In the genomic region with DNA sequence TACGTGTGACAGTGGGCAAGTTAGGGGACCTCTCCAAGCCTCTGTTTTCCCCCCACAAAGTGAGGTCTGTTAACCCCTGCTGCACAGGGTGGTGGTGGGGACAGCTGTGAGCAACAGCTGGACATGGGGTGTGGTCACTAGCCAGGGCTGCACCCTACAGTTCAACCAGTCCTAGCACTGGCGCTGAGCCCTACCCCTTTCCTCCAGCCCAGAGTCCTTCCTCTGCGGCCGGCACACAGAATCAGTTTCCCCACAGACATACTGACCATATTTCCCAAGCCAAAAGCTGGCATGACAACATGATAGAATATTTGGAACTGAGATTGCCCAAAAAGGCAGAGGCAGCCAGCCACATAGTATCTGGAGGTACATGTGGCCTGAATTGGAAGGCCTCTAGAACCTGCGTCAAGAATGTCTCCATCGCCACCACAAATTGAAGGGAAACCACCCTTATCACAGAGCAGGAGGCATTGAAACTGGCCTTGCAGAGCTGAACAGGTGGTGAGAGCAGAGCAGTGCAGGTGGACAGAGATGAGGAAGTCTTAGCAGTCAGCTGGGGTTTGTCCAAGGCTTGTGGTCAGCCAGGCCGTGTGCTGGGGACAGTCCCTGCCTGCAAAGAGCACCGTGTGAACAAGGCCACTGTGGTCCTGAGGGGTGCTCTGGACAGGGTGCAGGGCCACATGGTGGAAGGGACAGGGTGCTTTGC, we compare ENCODE assay signal across 18 cellular contexts. TPM values are rescaled to one million over a fixed set of nuclear protein-coding genes. Genes with fewer than 3 reads are reported as not detected.
DNase-seq lines count a peak whose midpoint lies in the region; ATAC-seq and TF ChIP-seq lines count a peak whose summit lies in the region.
"Had no signal": no experiment of that assay in that cellular context is flagged by ENCODE, and none has a peak within 500 bp of the region (broad histone marks: within the 10 kb centered on the region; RNA-seq: fewer than 3 reads in every experiment).

No MANE protein-coding gene starts in this region.

- H3K27me3 ChIP-seq in naive thymus-derived CD4-positive, alpha-beta T cell (ENCODE audit: control insufficient read depth in 2 of 2, insufficient read depth in 2 of 2, low read length in 2 of 2), result no peaks in the 10 kb centered on the region
- H3K27me3 ChIP-seq in left lung, result no peaks in the 10 kb centered on the region
- H3K27me3 ChIP-seq: cardiac muscle cell had no signal

- H3K4me1 ChIP-seq in naive thymus-derived CD4-positive, alpha-beta T cell (ENCODE audit: control insufficient read depth in 2 of 2, insufficient read depth in 2 of 2, low read length in 2 of 2), result no peaks in the 10 kb centered on the region
- H3K4me1 ChIP-seq in left lung, result peaks cover 0 to 27% of the 10 kb centered on the region in 2 donors
- H3K4me1 ChIP-seq: HAP-1 had no signal

- CTCF ChIA-PET in GM10248 (lab: Yijun Ruan, JAX) (interaction anchor here (0.8 to 2.9 kb wide), 5 partner anchors 10 to 55 kb away, joined by 3 to 10 read pairs (median 7); no protein-coding TSS in a partner anchor), activated B cell treated with CpG ODN at 0.5 μM for 24 hours (lab: Charles Lee) (interaction anchor here (2.3 kb wide), 1 partner anchor 55 kb away, joined by 7 read pairs; no protein-coding TSS in a partner anchor)
- CTCF ChIA-PET in naive thymus-derived CD4-positive, alpha-beta T cell (lab: Charles Lee), result interaction anchor here (1.0 kb wide), 1 partner anchor 155 kb away, joined by 3 read pairs; no protein-coding TSS in a partner anchor

- no peak overlapping the region for H3K4me3 ChIP-seq in naive thymus-derived CD4-positive, alpha-beta T cell (ENCODE audit: low read length)
- no peak overlapping the region for H3K4me3 ChIP-seq in left lung
- H3K4me3 ChIP-seq: cardiac muscle cell, HAP-1 had no signal

- no peak overlapping the region for H3K27ac ChIP-seq in naive thymus-derived CD4-positive, alpha-beta T cell (ENCODE audit: low read depth, low read length)
- no peak overlapping the region for H3K27ac ChIP-seq in left lung
- H3K27ac ChIP-seq: C4-2B, cardiac muscle cell, epithelial cell of prostate had no signal

- H3K36me3 ChIP-seq in naive thymus-derived CD4-positive, alpha-beta T cell (ENCODE audit: control insufficient read depth in 2 of 3, insufficient read depth in 3 of 3, low read length in 3 of 3), result peaks cover 48 to 100% (median 52%) of the 10 kb centered on the region in 3 experiments
- H3K36me3 ChIP-seq in left lung, result peaks cover 0 to 59% of the 10 kb centered on the region in 2 donors

- intact Hi-C loops in activated B cell treated with CpG ODN at 0.5 μM for 24 hours (cut with micrococcal nuclease), result no loop called here
- intact Hi-C loops in naive thymus-derived CD4-positive, alpha-beta T cell (cut with micrococcal nuclease), result no loop called here
- intact Hi-C loops in Right ventricle myocardium superior (cut with DNase I), result no loop called here
- intact Hi-C loops in left lung (cut with DNase I), result no loop called here

- H3K9me3 Mint-ChIP-seq in activated B cell treated with CpG ODN at 0.5 μM for 24 hours, result no peaks in the 10 kb centered on the region
- H3K9me3 Mint-ChIP-seq in naive thymus-derived CD4-positive, alpha-beta T cell, result peaks cover 0 to 6% (median 0%) of the 10 kb centered on the region in 11 donors
- H3K9me3 Mint-ChIP-seq: mesothelial cell of epicardium; stimulated activated naive CD8-positive, alpha-beta T cell treated with anti-CD3 and anti-CD28 coated beads, Interleukin-15, amount 100 ng/mL, for 72 hours had no signal

- TF ChIP-seq CTCF in GM10248 (IDR thresholded peaks at IDR 0.05; ENCODE audit: control extremely low read depth, extremely low read depth, low read depth, missing control alignments), result no peak
- TF ChIP-seq CTCF in activated B cell treated with CpG ODN at 0.5 μM for 24 hours (IDR thresholded peaks at IDR 0.05), result no peak
- TF ChIP-seq CTCF in left lung (IDR thresholded peaks at IDR 0.05), result no peak

- DNase-seq in GM10248 (ENCODE audit: extremely low spot score) (peak; percentile 56), activated B cell treated with CpG ODN at 0.5 μM for 24 hours (no peak), GM19240 (ENCODE audit: insufficient read length, low spot score) (no peak), Right ventricle myocardium superior (no peak), left lung (no peak), NCI-H1417 treated with DMSO at 0.1 percent for 48 hours (lab: John Stamatoyannopoulos, UW) (no peak)
- no peak for DNase-seq in naive thymus-derived CD4-positive, alpha-beta T cell
- DNase-seq: NCI-H187; NK-92 treated with Interleukin-12 subunit alpha and Interleukin-12 subunit beta, amount 100 ng/mL, for 24 hours; stimulated activated CD4-positive, alpha-beta T cell treated with anti-CD3 and anti-CD28 coated beads, Interleukin-2, amount 100 ng/mL, for 48 hours; stimulated activated naive CD8-positive, alpha-beta T cell treated with anti-CD3 and anti-CD28 coated beads, Interleukin-15, amount 100 ng/mL, for 72 hours had no signal

- peaks cover 3% of the 10 kb centered on the region for H3K4me1 Mint-ChIP-seq in activated B cell treated with CpG ODN at 0.5 μM for 24 hours
- peaks cover 0 to 18% (median 11%) of the 10 kb centered on the region in 7 donors for H3K4me1 Mint-ChIP-seq in naive thymus-derived CD4-positive, alpha-beta T cell

- peaks cover 92% of the 10 kb centered on the region for H3K36me3 Mint-ChIP-seq in activated B cell treated with CpG ODN at 0.5 μM for 24 hours (ENCODE audit: low read depth)
- H3K36me3 Mint-ChIP-seq in naive thymus-derived CD4-positive, alpha-beta T cell, result peaks cover 3 to 64% (median 24%) of the 10 kb centered on the region in 5 donors

- no peaks in the 10 kb centered on the region for H3K27me3 Mint-ChIP-seq in activated B cell treated with CpG ODN at 0.5 μM for 24 hours
- H3K27me3 Mint-ChIP-seq in naive thymus-derived CD4-positive, alpha-beta T cell, result no peaks in the 10 kb centered on the region
- H3K27me3 Mint-ChIP-seq: stimulated activated naive CD8-positive, alpha-beta T cell treated with anti-CD3 and anti-CD28 coated beads, Interleukin-15, amount 100 ng/mL, for 72 hours had no signal

- peak overlapping the region; percentile 60 for H3K27ac Mint-ChIP-seq in activated B cell treated with CpG ODN at 0.5 μM for 24 hours
- peak overlapping the region in 8 of 9 donors; percentile 38 to 81 (median 68) for H3K27ac Mint-ChIP-seq in naive thymus-derived CD4-positive, alpha-beta T cell
- H3K27ac Mint-ChIP-seq: mesothelial cell of epicardium had no signal

- ATAC-seq in GM21619 (IDR thresholded peaks at IDR 0.05; ENCODE audit: unreplicated experiment), result peak; percentile 64
- peak; percentile 26 for ATAC-seq in activated B cell treated with CpG ODN at 0.5 μM for 24 hours (ENCODE audit: low read depth)
- ATAC-seq in naive thymus-derived CD4-positive, alpha-beta T cell, result no peak
- no peak for ATAC-seq in Right ventricle myocardium superior (ENCODE audit: poor library complexity)
- ATAC-seq in left lung, result no peak
- ATAC-seq: SK-N-SH treated with all-trans-retinoic acid at 6 μM for 48 hours; stimulated activated naive CD8-positive, alpha-beta T cell treated with anti-CD3 and anti-CD28 coated beads, Interleukin-15, amount 100 ng/mL, for 72 hours had no signal

- H3K9me3 ChIP-seq in naive thymus-derived CD4-positive, alpha-beta T cell (ENCODE audit: control insufficient read depth in 2 of 3, low read length in 3 of 3), result no peaks in the 10 kb centered on the region
- H3K9me3 ChIP-seq in left lung, result no peaks in the 10 kb centered on the region
- H3K9me3 ChIP-seq: HAP-1 had no signal

- POLR2A ChIA-PET in GM10248 (lab: Yijun Ruan, JAX), result no interaction called here
- POLR2A ChIA-PET in activated B cell treated with CpG ODN at 0.5 μM for 24 hours (lab: Charles Lee), result interaction anchor here (0.7 kb wide), 1 partner anchor 9 kb away, joined by 5 read pairs; no protein-coding TSS in a partner anchor
- POLR2A ChIA-PET in naive thymus-derived CD4-positive, alpha-beta T cell (lab: Charles Lee), result interaction anchor here (0.6 to 1.4 kb wide), 2 partner anchors 146 to 167 kb away, joined by 3 read pairs; no protein-coding TSS in a partner anchor

- no peak overlapping the region for H3K4me3 Mint-ChIP-seq in activated B cell treated with CpG ODN at 0.5 μM for 24 hours
- H3K4me3 Mint-ChIP-seq in naive thymus-derived CD4-positive, alpha-beta T cell, result no peak overlapping the region
- H3K4me3 Mint-ChIP-seq: mesothelial cell of epicardium; stimulated activated naive CD8-positive, alpha-beta T cell treated with anti-CD3 and anti-CD28 coated beads, Interleukin-15, amount 100 ng/mL, for 72 hours had no signal

RNA-seq across cellular contexts. Expression of a gene that starts 21.2 kb away (rescaled TPM):
- total RNA-seq in activated B cell treated with CpG ODN at 0.5 μM for 24 hours (1.3 and 2.5 TPM in 2 replicates), Right ventricle myocardium superior (not detected), left lung (1 to 10 TPM; 2.0 to 7.6 TPM)
- total RNA-seq in naive thymus-derived CD4-positive, alpha-beta T cell, result 1 to 10 TPM in 1 of 5 experiments, under 1 TPM in 3, not detected in 1; 0.19 to 1.0 (median 0.32) TPM
- polyA plus RNA-seq in naive thymus-derived CD4-positive, alpha-beta T cell, result 1 to 10 TPM in 1 of 2 donors, under 1 TPM in 1; 0.51 to 1.0 TPM

Comparison
In these comparisons a context has a peak if more than half of its experiments do, and no peak if none do; other contexts are left out.
1. ATAC-seq: peak in GM21619 (single experiment) and activated B cell treated with CpG ODN at 0.5 μM for 24 hours (single experiment); none in naive thymus-derived CD4-positive, alpha-beta T cell (single experiment), Right ventricle myocardium superior (single experiment) and left lung (single experiment).